ENCODE assay signal across 19 cellular contexts in genomic region chr11:69771466-69771865, GRCh38. TPM values are rescaled to one million over a fixed set of nuclear protein-coding genes. Genes with fewer than 3 reads are reported as not detected.
DNase-seq lines count a peak whose midpoint lies in the region; ATAC-seq, FAIRE-seq and TF ChIP-seq lines count a peak whose summit lies in the region.
"Had no signal": no experiment of that assay in that cellular context is flagged by ENCODE, and none has a peak within 500 bp of the region (broad histone marks: within the 10 kb centered on the region; RNA-seq: fewer than 3 reads in every experiment).

No MANE protein-coding gene starts in this region.

- H3K9me3 ChIP-seq in iPS-20b (ENCODE audit: insufficient read depth, low read depth, low read length) (no peaks in the 10 kb centered on the region), mucosa of descending colon (no peaks in the 10 kb centered on the region)

- TF ChIP-seq CTCF in WTC11 (IDR thresholded peaks at IDR 0.05) (no peak), mucosa of descending colon (IDR thresholded peaks at IDR 0.05) (no peak)

- H3K4me1 ChIP-seq in iPS-20b (ENCODE audit: insufficient read depth, low read length) (peaks cover 19% of the 10 kb centered on the region; the same call in 1 of the 2 replicates), mucosa of descending colon (ENCODE audit: low read depth) (no peaks in the 10 kb centered on the region)

- H3K27ac ChIP-seq in iPS-20b (ENCODE audit: low read length): no peak overlapping the region
- H3K27ac ChIP-seq: GM23248 had no signal

- peaks cover 4% of the 10 kb centered on the region; the same call in 1 of the 2 replicates for H3K36me3 Mint-ChIP-seq in WTC11
- no peaks in the 10 kb centered on the region for H3K36me3 Mint-ChIP-seq in activated naive CD4-positive, alpha-beta T cell treated with anti-CD3 and anti-CD28 coated beads, Interleukin-2, amount 10 ng/mL, durations not matched to agents 7 days and 5 days
- H3K36me3 Mint-ChIP-seq: CD4-positive, alpha-beta memory T cell; IgD-negative memory B cell had no signal

- ATAC-seq in WTC11 (no peak), mucosa of descending colon (no peak)
- ATAC-seq: GM12878 had no signal

- H3K27me3 Mint-ChIP-seq in WTC11 (ENCODE audit: low read depth): peaks cover 33% of the 10 kb centered on the region
- peaks cover 64% of the 10 kb centered on the region for H3K27me3 Mint-ChIP-seq in activated naive CD4-positive, alpha-beta T cell treated with anti-CD3 and anti-CD28 coated beads, Interleukin-2, amount 10 ng/mL, durations not matched to agents 7 days and 5 days

- H3K27me3 ChIP-seq in iPS-20b (ENCODE audit: insufficient read depth, low read length): peaks cover 60% of the 10 kb centered on the region

- peaks cover 38% of the 10 kb centered on the region for H3K4me1 Mint-ChIP-seq in WTC11
- no peaks in the 10 kb centered on the region for H3K4me1 Mint-ChIP-seq in activated naive CD4-positive, alpha-beta T cell treated with anti-CD3 and anti-CD28 coated beads, Interleukin-2, amount 10 ng/mL, durations not matched to agents 7 days and 5 days
- H3K4me1 Mint-ChIP-seq: B cell; CD4-positive, alpha-beta memory T cell; IgD-negative memory B cell had no signal

- CTCF ChIA-PET in WTC11 (lab: Charles Lee): interaction anchor here (0.7 to 1.8 kb wide), 11 partner anchors 16 to 139 kb away, joined by 3 to 6 read pairs (median 4); no protein-coding TSS in a partner anchor
- CTCF ChIA-PET in activated naive CD4-positive, alpha-beta T cell treated with anti-CD3 and anti-CD28 coated beads, Interleukin-2, amount 10 ng/mL, durations not matched to agents 7 days and 5 days (lab: Charles Lee): interaction anchor here (1.0 kb wide), 1 partner anchor 12 kb away, joined by 4 read pairs; no protein-coding TSS in a partner anchor

- H3K9me3 Mint-ChIP-seq in WTC11: peaks cover 5% of the 10 kb centered on the region
- no peaks in the 10 kb centered on the region for H3K9me3 Mint-ChIP-seq in activated naive CD4-positive, alpha-beta T cell treated with anti-CD3 and anti-CD28 coated beads, Interleukin-2, amount 10 ng/mL, durations not matched to agents 7 days and 5 days
- H3K9me3 Mint-ChIP-seq: IgD-negative memory B cell had no signal

- H3K27ac Mint-ChIP-seq in WTC11: peak overlapping the region; percentile 64
- no peak overlapping the region for H3K27ac Mint-ChIP-seq in activated naive CD4-positive, alpha-beta T cell treated with anti-CD3 and anti-CD28 coated beads, Interleukin-2, amount 10 ng/mL, durations not matched to agents 7 days and 5 days
- H3K27ac Mint-ChIP-seq: B cell; CD4-positive, alpha-beta memory T cell; HFFc6; IgD-negative memory B cell had no signal

- intact Hi-C loops in mucosa of descending colon (cut with DNase I, micrococcal nuclease): no loop called here

- FAIRE-seq in HTR-8/SVneo (lab: Jason Lieb, UNC): peak; percentile 38
- FAIRE-seq in RCC 7860 (lab: Jason Lieb, UNC): no peak
- FAIRE-seq: A204.1, GM12878, GM18507 had no signal

- peak overlapping the region; percentile 30 for H3K4me3 Mint-ChIP-seq in WTC11
- H3K4me3 Mint-ChIP-seq in activated naive CD4-positive, alpha-beta T cell treated with anti-CD3 and anti-CD28 coated beads, Interleukin-2, amount 10 ng/mL, durations not matched to agents 7 days and 5 days: no peak overlapping the region
- H3K4me3 Mint-ChIP-seq: B cell; CD4-positive, alpha-beta memory T cell; HFFc6; IgD-negative memory B cell had no signal

- peak overlapping the region; percentile 19; the same call in 1 of the 2 replicates for H3K9ac ChIP-seq in iPS-20b (ENCODE audit: low read depth, low read length)
- H3K9ac ChIP-seq: GM23248 had no signal

- DNase-seq in HTR-8/SVneo (ENCODE audit: insufficient read length, low spot score) (no peak), WTC11 (ENCODE audit: low spot score) (no peak), NCI-H510A treated with DMSO at 0.1 percent for 48 hours (lab: John Stamatoyannopoulos, UW) (no peak), RCC 7860 (ENCODE audit: low spot score) (no peak), mucosa of descending colon (no peak)
- DNase-seq in activated naive CD4-positive, alpha-beta T cell treated with anti-CD3 and anti-CD28 coated beads, Interleukin-2, amount 10 ng/mL, durations not matched to agents 7 days and 5 days: no peak
- DNase-seq: C1 segment of cervical spinal cord; CD4-positive, alpha-beta memory T cell; DMS79; GM23248; HCEC 1CT; HFFc6 had no signal

- H3K36me3 ChIP-seq in iPS-20b (ENCODE audit: insufficient read depth, low read depth, low read length) (no peaks in the 10 kb centered on the region), mucosa of descending colon (ENCODE audit: low read depth) (no peaks in the 10 kb centered on the region)

- POLR2A ChIA-PET in WTC11 (lab: Charles Lee): interaction anchor here (0.7 kb wide), 1 partner anchor 10 kb away, joined by 3 read pairs; no protein-coding TSS in a partner anchor

- H3K4me3 ChIP-seq in iPS-20b (ENCODE audit: low read length): peak overlapping the region; percentile 39
- H3K4me3 ChIP-seq in mucosa of descending colon: no peak overlapping the region
- H3K4me3 ChIP-seq: GM12878, GM23248 had no signal

TF ChIP-seq in WTC11, 78 proteins besides CTCF, POLR2A, EP300 and RAD21:
- TF ChIP-seq ZNF396 (CRISPR knock-in tag; IDR thresholded peaks at IDR 0.05; ENCODE audit: borderline replicate concordance) (no peak), EMX1 (CRISPR knock-in tag; IDR thresholded peaks at IDR 0.05) (no peak), CREM (CRISPR knock-in tag; IDR thresholded peaks at IDR 0.05) (no peak), ZNF416 (CRISPR knock-in tag; IDR thresholded peaks at IDR 0.05) (no peak), AFF4 (CRISPR knock-in tag; IDR thresholded peaks at IDR 0.05; ENCODE audit: borderline replicate concordance) (no peak), ZNF232 (CRISPR knock-in tag; IDR thresholded peaks at IDR 0.05) (no peak)

RNA-seq across cellular contexts. Expression of gene FGF4, which starts 3.7 kb away (rescaled TPM):
- total RNA-seq in WTC11 (2021) (3.2 to 5.9 TPM (median 3.3 TPM) in 3 replicates), mucosa of descending colon (not detected)
- total RNA-seq: B cell; CD4-positive, alpha-beta memory T cell; G401; GM12878; GM23248; HFFc6 had no signal

RNA-seq across cellular contexts. Expression of gene FGF3, which starts 47.8 kb away (rescaled TPM):
- not detected in 3 replicates for total RNA-seq in WTC11 (2021)
- not detected for total RNA-seq in mucosa of descending colon
- total RNA-seq: B cell; CD4-positive, alpha-beta memory T cell; G401; GM12878; GM23248; HFFc6 had no signal
